1 cellular context compared by ENCODE assay signal in genomic region chr2:25251461-25252273, GRCh38.
TF ChIP-seq lines count a peak whose summit lies in the region.

No MANE protein-coding gene starts in this region.

TF ChIP-seq in K562, 482 proteins besides CTCF, POLR2A, EP300 and RAD21 (continued from another document and continues in another):
- TF ChIP-seq, protein P1, sequence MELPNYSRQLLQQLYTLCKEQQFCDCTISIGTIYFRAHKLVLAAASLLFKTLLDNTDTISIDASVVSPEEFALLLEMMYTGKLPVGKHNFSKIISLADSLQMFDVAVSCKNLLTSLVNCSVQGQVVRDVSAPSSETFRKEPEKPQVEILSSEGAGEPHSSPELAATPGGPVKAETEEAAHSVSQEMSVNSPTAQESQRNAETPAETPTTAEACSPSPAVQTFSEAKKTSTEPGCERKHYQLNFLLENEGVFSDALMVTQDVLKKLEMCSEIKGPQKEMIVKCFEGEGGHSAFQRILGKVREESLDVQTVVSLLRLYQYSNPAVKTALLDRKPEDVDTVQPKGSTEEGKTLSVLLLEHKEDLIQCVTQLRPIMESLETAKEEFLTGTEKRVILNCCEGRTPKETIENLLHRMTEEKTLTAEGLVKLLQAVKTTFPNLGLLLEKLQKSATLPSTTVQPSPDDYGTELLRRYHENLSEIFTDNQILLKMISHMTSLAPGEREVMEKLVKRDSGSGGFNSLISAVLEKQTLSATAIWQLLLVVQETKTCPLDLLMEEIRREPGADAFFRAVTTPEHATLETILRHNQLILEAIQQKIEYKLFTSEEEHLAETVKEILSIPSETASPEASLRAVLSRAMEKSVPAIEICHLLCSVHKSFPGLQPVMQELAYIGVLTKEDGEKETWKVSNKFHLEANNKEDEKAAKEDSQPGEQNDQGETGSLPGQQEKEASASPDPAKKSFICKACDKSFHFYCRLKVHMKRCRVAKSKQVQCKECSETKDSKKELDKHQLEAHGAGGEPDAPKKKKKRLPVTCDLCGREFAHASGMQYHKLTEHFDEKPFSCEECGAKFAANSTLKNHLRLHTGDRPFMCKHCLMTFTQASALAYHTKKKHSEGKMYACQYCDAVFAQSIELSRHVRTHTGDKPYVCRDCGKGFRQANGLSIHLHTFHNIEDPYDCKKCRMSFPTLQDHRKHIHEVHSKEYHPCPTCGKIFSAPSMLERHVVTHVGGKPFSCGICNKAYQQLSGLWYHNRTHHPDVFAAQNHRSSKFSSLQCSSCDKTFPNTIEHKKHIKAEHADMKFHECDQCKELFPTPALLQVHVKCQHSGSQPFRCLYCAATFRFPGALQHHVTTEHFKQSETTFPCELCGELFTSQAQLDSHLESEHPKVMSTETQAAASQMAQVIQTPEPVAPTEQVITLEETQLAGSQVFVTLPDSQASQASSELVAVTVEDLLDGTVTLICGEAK (IDR thresholded peaks at IDR 0.05): peak; percentile 66
- TF ChIP-seq, protein P1 (CRISPR knock-in tag; IDR thresholded peaks at IDR 0.05): no peak
- TF ChIP-seq, protein P2, sequence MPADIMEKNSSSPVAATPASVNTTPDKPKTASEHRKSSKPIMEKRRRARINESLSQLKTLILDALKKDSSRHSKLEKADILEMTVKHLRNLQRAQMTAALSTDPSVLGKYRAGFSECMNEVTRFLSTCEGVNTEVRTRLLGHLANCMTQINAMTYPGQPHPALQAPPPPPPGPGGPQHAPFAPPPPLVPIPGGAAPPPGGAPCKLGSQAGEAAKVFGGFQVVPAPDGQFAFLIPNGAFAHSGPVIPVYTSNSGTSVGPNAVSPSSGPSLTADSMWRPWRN (IDR thresholded peaks at IDR 0.05; ENCODE audit: low read depth): no peak
- TF ChIP-seq ZBTB1 (CRISPR knock-in tag; IDR thresholded peaks at IDR 0.05; ENCODE audit: borderline replicate concordance, low read depth) (peak; percentile 84), RBM22 (IDR thresholded peaks at IDR 0.05; ENCODE audit: low read depth, low read length, poor library complexity, severe bottlenecking) (no peak), RFX1 (IDR thresholded peaks at IDR 0.05) (no peak), SMAD4 (CRISPR knock-in tag; conservative IDR thresholded peaks at IDR 0.05) (peak; percentile 63), E2F6 (IDR thresholded peaks at IDR 0.05; ENCODE audit: borderline replicate concordance in 1 of 2, extremely low read depth in 1 of 2, insufficient read depth in 1 of 2, insufficient read length in 1 of 2, low read depth in 1 of 2, low read length in 1 of 2, poor library complexity in 1 of 2, severe bottlenecking in 1 of 2) (peak; percentile 58 to 79), NFIC (IDR thresholded peaks at IDR 0.05) (peak; percentile 59; the same call in 1 of the 2 replicates), ARID1B (IDR thresholded peaks at IDR 0.05) (0 out of 2 replicates have a peak, but pooled peaks have one; percentile 21), MAZ (CRISPR knock-in tag; conservative IDR thresholded peaks at IDR 0.05 in 1 of 2, IDR thresholded peaks at IDR 0.05 in 1 of 2) (peak; percentile 38 to 41; a peak in 1 of 4 replicates), ZNF717 (CRISPR knock-in tag; IDR thresholded peaks at IDR 0.05) (no peak), L3MBTL2 (IDR thresholded peaks at IDR 0.05) (peak; percentile 92), ZNF589 (CRISPR knock-in tag; IDR thresholded peaks at IDR 0.05; ENCODE audit: low read depth) (no peak), GATAD2A (IDR thresholded peaks at IDR 0.05) (no peak), RBM15 (IDR thresholded peaks at IDR 0.05; ENCODE audit: insufficient read depth, low read length) (no peak), USF1 (CRISPR knock-in tag; IDR thresholded peaks at IDR 0.05) (peak; percentile 9; the same call in 1 of the 2 replicates), CHD1 (IDR thresholded peaks at IDR 0.05; ENCODE audit: low read length) (peak; percentile 35), SAFB (IDR thresholded peaks at IDR 0.05; ENCODE audit: borderline replicate concordance, low read depth, low read length) (no peak), LCOR (CRISPR knock-in tag; IDR thresholded peaks at IDR 0.05) (0 out of 2 replicates have a peak, but pooled peaks have one; percentile 69), RBM25 (IDR thresholded peaks at IDR 0.05; ENCODE audit: low read depth, low read length, severe bottlenecking) (no peak), MTA3 (IDR thresholded peaks at IDR 0.05; ENCODE audit: borderline replicate concordance) (peak; percentile 72; the same call in 1 of the 2 replicates), ZFPM2 (CRISPR knock-in tag; IDR thresholded peaks at IDR 0.05) (no peak), XRCC4 (IDR thresholded peaks at IDR 0.05; ENCODE audit: extremely low read depth, insufficient read depth, insufficient read length) (no peak), FOXA3 (CRISPR knock-in tag; conservative IDR thresholded peaks at IDR 0.05 in 1 of 2, IDR thresholded peaks at IDR 0.05 in 1 of 2) (0 out of 4 replicates have a peak, but pooled peaks of 1 of the 2 experiments have one; percentile 69), NELFE (IDR thresholded peaks at IDR 0.05; ENCODE audit: insufficient read depth, insufficient read length) (no peak), E2F3 (CRISPR knock-in tag; IDR thresholded peaks at IDR 0.05) (0 out of 2 replicates have a peak, but pooled peaks have one; percentile 20), NBN (IDR thresholded peaks at IDR 0.05; ENCODE audit: low read depth) (no peak), ZFX (CRISPR knock-in tag; IDR thresholded peaks at IDR 0.05) (peak; percentile 79), ZNF511 (CRISPR knock-in tag; IDR thresholded peaks at IDR 0.05) (peak; percentile 55; the same call in 1 of the 2 replicates), MTA1 (IDR thresholded peaks at IDR 0.05; ENCODE audit: borderline replicate concordance) (0 out of 2 replicates have a peak, but pooled peaks have one; percentile 25), ZNF282 (CRISPR knock-in tag; IDR thresholded peaks at IDR 0.05) (no peak), NCOA6 (IDR thresholded peaks at IDR 0.05) (peak; percentile 78; the same call in 1 of the 2 replicates)
- TF ChIP-seq, protein P3, sequence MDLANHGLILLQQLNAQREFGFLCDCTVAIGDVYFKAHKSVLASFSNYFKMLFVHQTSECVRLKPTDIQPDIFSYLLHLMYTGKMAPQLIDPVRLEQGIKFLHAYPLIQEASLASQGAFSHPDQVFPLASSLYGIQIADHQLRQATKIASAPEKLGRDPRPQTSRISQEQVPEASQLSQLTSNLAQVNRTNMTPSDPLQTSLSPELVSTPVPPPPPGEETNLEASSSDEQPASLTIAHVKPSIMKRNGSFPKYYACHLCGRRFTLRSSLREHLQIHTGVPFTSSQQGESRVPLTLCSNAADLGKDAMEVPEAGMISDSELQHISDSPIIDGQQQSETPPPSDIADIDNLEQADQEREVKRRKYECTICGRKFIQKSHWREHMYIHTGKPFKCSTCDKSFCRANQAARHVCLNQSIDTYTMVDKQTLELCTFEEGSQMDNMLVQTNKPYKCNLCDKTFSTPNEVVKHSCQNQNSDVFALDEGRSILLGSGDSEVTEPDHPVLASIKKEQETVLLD (IDR thresholded peaks at IDR 0.05): 0 out of 2 replicates have a peak, but pooled peaks have one; percentile 13
- TF ChIP-seq, protein P4, sequence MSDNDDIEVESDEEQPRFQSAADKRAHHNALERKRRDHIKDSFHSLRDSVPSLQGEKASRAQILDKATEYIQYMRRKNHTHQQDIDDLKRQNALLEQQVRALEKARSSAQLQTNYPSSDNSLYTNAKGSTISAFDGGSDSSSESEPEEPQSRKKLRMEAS (CRISPR knock-in tag; IDR thresholded peaks at IDR 0.05): peak; percentile 93
- TF ChIP-seq, protein P5, sequence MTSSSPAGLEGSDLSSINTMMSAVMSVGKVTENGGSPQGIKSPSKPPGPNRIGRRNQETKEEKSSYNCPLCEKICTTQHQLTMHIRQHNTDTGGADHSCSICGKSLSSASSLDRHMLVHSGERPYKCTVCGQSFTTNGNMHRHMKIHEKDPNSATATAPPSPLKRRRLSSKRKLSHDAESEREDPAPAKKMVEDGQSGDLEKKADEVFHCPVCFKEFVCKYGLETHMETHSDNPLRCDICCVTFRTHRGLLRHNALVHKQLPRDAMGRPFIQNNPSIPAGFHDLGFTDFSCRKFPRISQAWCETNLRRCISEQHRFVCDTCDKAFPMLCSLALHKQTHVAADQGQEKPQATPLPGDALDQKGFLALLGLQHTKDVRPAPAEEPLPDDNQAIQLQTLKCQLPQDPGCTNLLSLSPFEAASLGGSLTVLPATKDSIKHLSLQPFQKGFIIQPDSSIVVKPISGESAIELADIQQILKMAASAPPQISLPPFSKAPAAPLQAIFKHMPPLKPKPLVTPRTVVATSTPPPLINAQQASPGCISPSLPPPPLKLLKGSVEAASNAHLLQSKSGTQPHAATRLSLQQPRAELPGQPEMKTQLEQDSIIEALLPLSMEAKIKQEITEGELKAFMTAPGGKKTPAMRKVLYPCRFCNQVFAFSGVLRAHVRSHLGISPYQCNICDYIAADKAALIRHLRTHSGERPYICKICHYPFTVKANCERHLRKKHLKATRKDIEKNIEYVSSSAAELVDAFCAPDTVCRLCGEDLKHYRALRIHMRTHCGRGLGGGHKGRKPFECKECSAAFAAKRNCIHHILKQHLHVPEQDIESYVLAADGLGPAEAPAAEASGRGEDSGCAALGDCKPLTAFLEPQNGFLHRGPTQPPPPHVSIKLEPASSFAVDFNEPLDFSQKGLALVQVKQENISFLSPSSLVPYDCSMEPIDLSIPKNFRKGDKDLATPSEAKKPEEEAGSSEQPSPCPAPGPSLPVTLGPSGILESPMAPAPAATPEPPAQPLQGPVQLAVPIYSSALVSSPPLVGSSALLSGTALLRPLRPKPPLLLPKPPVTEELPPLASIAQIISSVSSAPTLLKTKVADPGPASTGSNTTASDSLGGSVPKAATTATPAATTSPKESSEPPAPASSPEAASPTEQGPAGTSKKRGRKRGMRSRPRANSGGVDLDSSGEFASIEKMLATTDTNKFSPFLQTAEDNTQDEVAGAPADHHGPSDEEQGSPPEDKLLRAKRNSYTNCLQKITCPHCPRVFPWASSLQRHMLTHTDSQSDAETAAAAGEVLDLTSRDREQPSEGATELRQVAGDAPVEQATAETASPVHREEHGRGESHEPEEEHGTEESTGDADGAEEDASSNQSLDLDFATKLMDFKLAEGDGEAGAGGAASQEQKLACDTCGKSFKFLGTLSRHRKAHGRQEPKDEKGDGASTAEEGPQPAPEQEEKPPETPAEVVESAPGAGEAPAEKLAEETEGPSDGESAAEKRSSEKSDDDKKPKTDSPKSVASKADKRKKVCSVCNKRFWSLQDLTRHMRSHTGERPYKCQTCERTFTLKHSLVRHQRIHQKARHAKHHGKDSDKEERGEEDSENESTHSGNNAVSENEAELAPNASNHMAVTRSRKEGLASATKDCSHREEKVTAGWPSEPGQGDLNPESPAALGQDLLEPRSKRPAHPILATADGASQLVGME (CRISPR knock-in tag; IDR thresholded peaks at IDR 0.05): no peak
